Comparison of ENCODE assay signal across 30 cellular contexts in genomic region chr6:7247179-7247456, GRCh38.
"Had no signal": no experiment of that assay in that cellular context is flagged by ENCODE, and none has a peak within 500 bp of the region (broad histone marks: within the 10 kb centered on the region; RNA-seq: fewer than 3 reads in every experiment).

No MANE protein-coding gene starts in this region.

- H3K27me3 Mint-ChIP-seq: activated B cell treated with CpG ODN at 0.5 μM for 24 hours; activated CD8-positive, alpha-beta T cell treated with anti-CD3 and anti-CD28 coated beads for 36 hours; activated naive CD4-positive, alpha-beta T cell treated with anti-CD3 and anti-CD28 coated beads, Interleukin-2, amount 10 ng/mL, durations not matched to agents 7 days and 5 days; activated naive CD8-positive, alpha-beta T cell treated with anti-CD3 and anti-CD28 coated beads, Interleukin-2, amount 10 ng/mL, durations not matched to agents 7 days and 5 days; activated T-helper 17 cell treated with anti-CD3 and anti-CD28 coated beads, Interleukin-2, amount 50 U/mL, for 72 hours; brain; T-helper 17 cell had no signal

- H3K36me3 Mint-ChIP-seq: brain had no signal

- H3K27ac Mint-ChIP-seq: activated B cell treated with CpG ODN at 0.5 μM for 24 hours; activated CD8-positive, alpha-beta T cell treated with anti-CD3 and anti-CD28 coated beads for 36 hours; activated naive CD4-positive, alpha-beta T cell treated with anti-CD3 and anti-CD28 coated beads, Interleukin-2, amount 10 ng/mL, durations not matched to agents 7 days and 5 days; activated naive CD8-positive, alpha-beta T cell treated with anti-CD3 and anti-CD28 coated beads, Interleukin-2, amount 10 ng/mL, durations not matched to agents 7 days and 5 days; activated T-helper 17 cell treated with anti-CD3 and anti-CD28 coated beads, Interleukin-2, amount 50 U/mL, for 72 hours; brain; T-helper 17 cell; T-helper 2 cell treated with Interferon-gamma antibody and Interleukin-4, amounts not matched to agents 5 μg/mL and 100 μg/mL, for 36 hours had no signal

- H3K9me3 ChIP-seq: ascending aorta, breast epithelium, colonic mucosa had no signal

- H3K4me3 Mint-ChIP-seq: activated B cell treated with CpG ODN at 0.5 μM for 24 hours; activated CD8-positive, alpha-beta T cell treated with anti-CD3 and anti-CD28 coated beads for 36 hours; activated naive CD4-positive, alpha-beta T cell treated with anti-CD3 and anti-CD28 coated beads, Interleukin-2, amount 10 ng/mL, durations not matched to agents 7 days and 5 days; activated naive CD8-positive, alpha-beta T cell treated with anti-CD3 and anti-CD28 coated beads, Interleukin-2, amount 10 ng/mL, durations not matched to agents 7 days and 5 days; activated T-cell treated with anti-CD3 and anti-CD28 coated beads, Interleukin-2, amount 50 U/mL, for 4 hours; activated T-helper 17 cell treated with anti-CD3 and anti-CD28 coated beads, Interleukin-2, amount 50 U/mL, for 72 hours; brain; T-helper 17 cell; T-helper 2 cell treated with Interferon-gamma antibody and Interleukin-4, amounts not matched to agents 5 μg/mL and 100 μg/mL, for 36 hours had no signal

- DNase-seq: activated B cell treated with CpG ODN at 0.5 μM for 24 hours; activated CD4-positive, alpha-beta T cell treated with anti-CD3 and anti-CD28 coated beads for 48 hours; activated CD4-positive, alpha-beta T cell treated with anti-CD3 and anti-CD28 coated beads, Interleukin-2, amount 50 U/mL, for 1 hour; activated CD4-positive, alpha-beta T cell treated with anti-CD3 and anti-CD28 coated beads, Interleukin-2, amount 50 U/mL, for 48 hours; activated CD8-positive, alpha-beta memory T cell treated with anti-CD3 and anti-CD28 coated beads for 24 hours; activated CD8-positive, alpha-beta T cell treated with anti-CD3 and anti-CD28 coated beads for 36 hours; activated effector memory CD4-positive, alpha-beta T cell treated with anti-CD3 and anti-CD28 coated beads, Interleukin-2, amount 50 U/mL, for 16 hours; activated naive CD4-positive, alpha-beta T cell treated with anti-CD3 and anti-CD28 coated beads, Interleukin-2, amount 10 ng/mL, durations not matched to agents 7 days and 5 days; activated naive CD8-positive, alpha-beta T cell treated with anti-CD3 and anti-CD28 coated beads, Interleukin-2, amount 10 ng/mL, durations not matched to agents 7 days and 5 days; activated T-cell treated with anti-CD3 and anti-CD28 coated beads, Interleukin-2, amount 50 U/mL, for 4 hours; central memory CD4-positive, alpha-beta T cell; cerebellar nuclear complex; colonic mucosa; effector CD8-positive, alpha-beta T cell; foreskin fibroblast; head of caudate nucleus; T-helper 1 cell; T-helper 17 cell; T1000; WERI-Rb-1 had no signal

- H3K4me1 ChIP-seq: ascending aorta, breast epithelium had no signal

- H3K27me3 ChIP-seq: ascending aorta, breast epithelium, cardiac muscle cell, colonic mucosa had no signal

- H3K4me3 ChIP-seq: ascending aorta, breast epithelium, cardiac muscle cell, colonic mucosa had no signal

- H3K9me3 Mint-ChIP-seq: activated B cell treated with CpG ODN at 0.5 μM for 24 hours; activated CD8-positive, alpha-beta T cell treated with anti-CD3 and anti-CD28 coated beads for 36 hours; activated naive CD4-positive, alpha-beta T cell treated with anti-CD3 and anti-CD28 coated beads, Interleukin-2, amount 10 ng/mL, durations not matched to agents 7 days and 5 days; activated naive CD4-positive, alpha-beta T cell treated with anti-CD3 and anti-CD28 coated beads, Interleukin-2, amount 50 U/mL, for 72 hours; activated naive CD8-positive, alpha-beta T cell treated with anti-CD3 and anti-CD28 coated beads, Interleukin-2, amount 10 ng/mL, durations not matched to agents 7 days and 5 days; activated T-cell treated with anti-CD3 and anti-CD28 coated beads, Interleukin-2, amount 50 U/mL, for 4 hours; activated T-helper 17 cell treated with anti-CD3 and anti-CD28 coated beads, Interleukin-2, amount 50 U/mL, for 72 hours; brain; T-helper 2 cell treated with Interferon-gamma antibody and Interleukin-4, amounts not matched to agents 5 μg/mL and 100 μg/mL, for 36 hours had no signal

- FAIRE-seq: frontal cortex had no signal

- ATAC-seq: activated CD4-positive, CD25-positive, alpha-beta regulatory T cell treated with anti-CD3 and anti-CD28 coated beads, Interleukin-2, amount 50 U/mL, for 24 hours; activated CD8-positive, alpha-beta T cell treated with anti-CD3 and anti-CD28 coated beads for 36 hours; activated naive CD4-positive, alpha-beta T cell treated with anti-CD3 and anti-CD28 coated beads, Interleukin-2, amount 50 U/mL, for 72 hours; activated T-cell treated with anti-CD3 and anti-CD28 coated beads, Interleukin-2, amount 50 U/mL, for 4 hours; activated T-helper 17 cell treated with anti-CD3 and anti-CD28 coated beads, Interleukin-2, amount 50 U/mL, for 72 hours; esophagus mucosa; T-helper 17 cell had no signal

- H3K27ac ChIP-seq: ascending aorta, breast epithelium, cardiac muscle cell, colonic mucosa, WERI-Rb-1 had no signal

- H3K36me3 ChIP-seq: cardiac muscle cell had no signal
